Comparison of ENCODE assay signal across 9 cellular contexts in the genomic region with DNA sequence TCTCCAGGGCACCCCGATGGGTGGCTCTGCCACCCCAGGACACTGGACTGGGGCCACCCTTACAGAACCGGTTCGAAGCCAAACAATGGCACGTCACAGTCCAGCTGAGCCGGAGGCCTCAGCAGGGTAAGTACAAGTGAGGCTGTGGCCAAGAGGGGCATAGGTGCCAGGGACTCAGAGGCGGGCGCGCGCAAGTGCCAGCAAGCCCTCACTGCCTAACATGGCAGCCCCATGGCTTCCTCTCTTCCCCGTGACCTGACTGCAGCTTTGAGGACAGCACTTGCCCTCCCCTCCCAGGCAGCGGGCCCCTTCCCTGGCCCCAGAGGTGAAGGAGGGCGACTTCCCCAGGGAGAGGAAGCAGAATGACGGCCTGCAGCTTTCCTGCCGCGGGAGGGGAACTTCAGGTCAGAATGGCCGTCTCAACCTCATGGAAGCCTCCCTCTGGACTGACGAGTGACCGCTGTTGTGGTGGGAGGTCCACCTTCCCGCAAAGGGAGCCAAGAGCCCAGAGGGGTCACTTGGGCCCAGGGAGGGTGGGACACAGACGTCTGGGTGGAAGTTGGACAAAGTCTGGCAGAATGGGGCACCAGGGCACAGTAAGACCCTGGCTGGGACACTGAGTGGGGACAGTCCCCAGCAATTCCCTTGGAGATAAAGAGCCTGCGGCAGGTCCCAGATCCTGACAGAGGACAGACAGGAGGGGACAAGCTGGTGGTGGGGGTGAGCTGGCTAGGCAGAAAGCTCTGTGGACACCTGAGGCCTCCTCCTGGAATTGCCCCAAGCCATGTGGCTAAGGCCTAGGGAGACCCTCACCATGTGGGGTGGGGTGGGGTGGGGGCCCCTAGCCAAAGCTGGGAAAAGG. TPM values are rescaled to one million over a fixed set of nuclear protein-coding genes. Genes with fewer than 3 reads are reported as not detected.
DNase-seq lines count a peak whose midpoint lies in the region; ATAC-seq, FAIRE-seq and TF ChIP-seq lines count a peak whose summit lies in the region.
"Had no signal": no experiment of that assay in that cellular context is flagged by ENCODE, and none has a peak within 500 bp of the region (broad histone marks: within the 10 kb centered on the region; RNA-seq: fewer than 3 reads in every experiment).

No MANE protein-coding gene starts in this region.

- peak overlapping the region; percentile 60; the same call in 1 of the 2 replicates for H2AK5ac ChIP-seq in H1 (ENCODE audit: low read depth, low read length)

- peaks cover 74% of the 10 kb centered on the region for H3K4me1 Mint-ChIP-seq in neural progenitor cell

- no peak overlapping the region for H3K4ac ChIP-seq in H1 (replicated peaks; ENCODE audit: insufficient read length, low read depth, low read length)

- no peak overlapping the region for H3K23ac ChIP-seq in H1 (ENCODE audit: insufficient read length)

- no peak overlapping the region; the same call in 1 of the 2 replicates for H2BK5ac ChIP-seq in H1 (ENCODE audit: low read depth, low read length)

- peak overlapping the region; percentile 63 for H3K18ac ChIP-seq in H1 (ENCODE audit: extremely low read depth, low read length)

- H4K20me1 ChIP-seq in H1 (replicated peaks in 1 of 2; ENCODE audit: control insufficient read depth in 1 of 2, insufficient read depth in 2 of 2, low read length in 2 of 2) (no peaks in the 10 kb centered on the region), neural progenitor cell (ENCODE audit: low read depth) (no peaks in the 10 kb centered on the region)

- H3K79me1 ChIP-seq in H1 (ENCODE audit: low read depth, low read length) = no peaks in the 10 kb centered on the region

- H4K8ac ChIP-seq in H1 (ENCODE audit: extremely low read depth, insufficient read depth, low read length) = no peak overlapping the region

- peaks cover 30% of the 10 kb centered on the region for H3F3A ChIP-seq in neural progenitor cell (ENCODE audit: low read depth)

- DNase-seq in NB4 (ENCODE audit: low read depth) = peak; percentile 54
- no peak for DNase-seq in H1 (ENCODE audit: low read depth in 1 of 2, low spot score in 2 of 2)
- DNase-seq in neural progenitor cell (ENCODE audit: low spot score) = no peak
- no peak for DNase-seq in NCI-H774 (lab: John Stamatoyannopoulos, UW)
- DNase-seq in NCI-H1092 (lab: John Stamatoyannopoulos, UW) = no peak
- DNase-seq: cortex of kidney had no signal

- H3K36me3 Mint-ChIP-seq in neural progenitor cell = no peaks in the 10 kb centered on the region

- H3K36me3 ChIP-seq in H1 (ENCODE audit: control insufficient read depth in 2 of 4, insufficient read depth in 4 of 4, low read length in 3 of 4) (no peaks in the 10 kb centered on the region), neural progenitor cell (no peaks in the 10 kb centered on the region)

- POLR2A ChIA-PET in H1 (lab: Charles Lee; ENCODE audit: partially characterized antibody) = interaction anchor here (1.0 to 7.9 kb wide), 6 partner anchors 8 to 52 kb away, joined by 3 to 71 read pairs (median 7); partner anchors contain the start of gene TOB1

- H3K4me1 ChIP-seq in H1 (replicated peaks in 1 of 4; ENCODE audit: control insufficient read depth in 3 of 4, insufficient read depth in 4 of 4, low read length in 3 of 4) (peaks cover 2 to 48% (median 34%) of the 10 kb centered on the region in 4 experiments), neural progenitor cell (peaks cover 54% of the 10 kb centered on the region)

- H3K27ac Mint-ChIP-seq in neural progenitor cell = peak overlapping the region; percentile 96

- H3K4me2 ChIP-seq in H1 (ENCODE audit: insufficient read depth in 1 of 2, low read depth in 2 of 2, low read length in 2 of 2) (no peak overlapping the region), neural progenitor cell (no peak overlapping the region)

- no peaks in the 10 kb centered on the region for H3K23me2 ChIP-seq in H1 (ENCODE audit: low read depth, low read length)

- H2BK12ac ChIP-seq in H1 (ENCODE audit: low read depth, low read length) = peak overlapping the region; percentile 88; the same call in 1 of the 2 replicates

- no peaks in the 10 kb centered on the region for H3K9me3 Mint-ChIP-seq in neural progenitor cell

- no peak overlapping the region for H2BK15ac ChIP-seq in H1 (ENCODE audit: low read length)

- H3K9ac ChIP-seq in H1 (replicated peaks in 1 of 4; ENCODE audit: extremely low read depth in 1 of 4, low read depth in 3 of 4, low read length in 3 of 4) (no peak overlapping the region), neural progenitor cell (no peak overlapping the region)

- H4K5ac ChIP-seq in H1 (ENCODE audit: insufficient read length, low read depth, low read length) = peak overlapping the region; percentile 12

- H2BK120ac ChIP-seq in H1 (replicated peaks; ENCODE audit: low read depth, low read length) = peak overlapping the region; percentile 16

- FAIRE-seq in H1 (lab: Jason Lieb, UNC) = no peak

- CTCF ChIA-PET in H1 (lab: Charles Lee; ENCODE audit: partially characterized antibody) = interaction anchor here (1.0 to 1.4 kb wide), 5 partner anchors 10 to 65 kb away, joined by 3 to 7 read pairs (median 3); no protein-coding TSS in a partner anchor

- TF ChIP-seq CTCF in C4-2B (conservative IDR thresholded peaks at IDR 0.05) (no peak), NB4 (IDR thresholded peaks at IDR 0.05; ENCODE audit: low read depth, low read length) (no peak), H1 (IDR thresholded peaks at IDR 0.05; ENCODE audit: control extremely low read depth in 1 of 3, insufficient read depth in 1 of 3, low read depth in 1 of 3, low read length in 3 of 3) (no peak), neural progenitor cell (IDR thresholded peaks at IDR 0.05) (no peak)

- H2BK20ac ChIP-seq in H1 (ENCODE audit: low read length) = no peak overlapping the region

- H3K4me3 Mint-ChIP-seq in neural progenitor cell = no peak overlapping the region

- no peaks in the 10 kb centered on the region for H3K79me2 ChIP-seq in H1 (ENCODE audit: control insufficient read depth in 1 of 2, insufficient read depth in 2 of 2, low read length in 2 of 2)
- no peaks in the 10 kb centered on the region for H3K79me2 ChIP-seq in neural progenitor cell (ENCODE audit: low read depth)

- peaks cover 0 to 2% (median 0%) of the 10 kb centered on the region in 4 experiments; a peak in 2 of 7 replicates for H3K27me3 ChIP-seq in H1 (replicated peaks in 1 of 4; ENCODE audit: control insufficient read depth in 3 of 4, extremely low read depth in 1 of 4, insufficient read depth in 3 of 4, low read length in 3 of 4)
- no peaks in the 10 kb centered on the region for H3K27me3 ChIP-seq in neural progenitor cell

- whole genome bisulfite sequencing in H1 (ENCODE audit: extremely low coverage in 1 of 2, insufficient coverage in 1 of 2, insufficient read length in 1 of 2, insufficient replicate concordance in 2 of 2, low coverage in 1 of 2, low lambda C conversion rate in 2 of 2, missing lambda C conversion rate in 1 of 2), 2 experiments = 85% methylated on average over 17 of the region's 21 CpGs; no CpG with 5 or more reads in 1 of the 2 experiments

- no peak for TF ChIP-seq EP300 in H1 (IDR thresholded peaks at IDR 0.05; ENCODE audit: borderline replicate concordance in 1 of 2, low read depth in 2 of 2, low read length in 2 of 2)

- ATAC-seq in HG03354 (IDR thresholded peaks at IDR 0.05; ENCODE audit: poor library complexity, severe bottlenecking, unreplicated experiment) (no peak), GM21825 (IDR thresholded peaks at IDR 0.05; ENCODE audit: unreplicated experiment) (no peak)

- no peak overlapping the region for H3K4me3 ChIP-seq in NB4 (ENCODE audit: low read depth, low read length)
- H3K4me3 ChIP-seq in H1 (ENCODE audit: extremely low read depth in 1 of 4, insufficient read depth in 2 of 4, low read depth in 3 of 4, low read length in 4 of 4) = no peak overlapping the region
- no peak overlapping the region for H3K4me3 ChIP-seq in neural progenitor cell

- peak overlapping the region; percentile 79 for H3K27ac ChIP-seq in C4-2B
- 0 out of 2 replicates have a peak overlapping the region, but pooled peaks have one; percentile 5 for H3K27ac ChIP-seq in H1 (ENCODE audit: low read depth, low read length)
- H3K27ac ChIP-seq in neural progenitor cell = no peak overlapping the region

- H3K14ac ChIP-seq in H1 (ENCODE audit: insufficient read length) = no peak overlapping the region

- TF ChIP-seq RAD21 in H1 (IDR thresholded peaks at IDR 0.05 in 1 of 2, conservative IDR thresholded peaks at IDR 0.05 in 1 of 2; ENCODE audit: low read depth in 2 of 2, low read length in 2 of 2) = no peak

- H3K56ac ChIP-seq in H1 (replicated peaks; ENCODE audit: insufficient read length, low read depth, low read length) = no peak overlapping the region

- peak overlapping the region; percentile 78 for H4K91ac ChIP-seq in H1 (replicated peaks; ENCODE audit: insufficient read length, low read length)

- TF ChIP-seq POLR2A in NB4 (IDR thresholded peaks at IDR 0.05; ENCODE audit: extremely low read depth, insufficient read length) (no peak), H1 (IDR thresholded peaks at IDR 0.05; ENCODE audit: control extremely low read depth in 1 of 2, low read depth in 2 of 2, low read length in 2 of 2) (no peak)

- H2AFZ ChIP-seq in H1 (ENCODE audit: low read length) = no peak overlapping the region
- H2AFZ ChIP-seq in neural progenitor cell (replicated peaks) = no peak overlapping the region

- no peaks in the 10 kb centered on the region for H3K9me3 ChIP-seq in H1 (ENCODE audit: insufficient read depth in 2 of 2, low read depth in 1 of 2, low read length in 1 of 2)
- no peaks in the 10 kb centered on the region for H3K9me3 ChIP-seq in neural progenitor cell (ENCODE audit: low read depth)

- peaks cover 14% of the 10 kb centered on the region for H3K27me3 Mint-ChIP-seq in neural progenitor cell (ENCODE audit: insufficient read depth, low read depth)

TF ChIP-seq in H1, 55 proteins besides CTCF, POLR2A, EP300 and RAD21 (continues in another document):
- TF ChIP-seq CHD1 (IDR thresholded peaks at IDR 0.05; ENCODE audit: low read depth, low read length) (no peak), KDM5A (IDR thresholded peaks at IDR 0.05; ENCODE audit: low read length) (no peak), HDAC6 (IDR thresholded peaks at IDR 0.05; ENCODE audit: low read depth, low read length) (no peak)

RNA-seq across cellular contexts. Expression of gene TOB1, which starts 52.1 kb away (rescaled TPM):
- 20.8 and 26.7 TPM in 2 replicates for total RNA-seq in H1 (2021; fragmentation: NEBNext Ultra II Directional; extraction: Animal tissue kit (Norgen Biotek cat#: 25700))
- 9.7 and 14.4 TPM in 2 replicates for polyA plus RNA-seq in H1 (2011; rRNA removed)
- polyA plus RNA-seq in H1 (2011; cell fraction: cytosol; rRNA removed) = 12.0 TPM
- polyA plus RNA-seq in H1 (2011; cell fraction: nucleus; rRNA removed) = 17.7 TPM
- polyA plus RNA-seq in H1 (2012, experiment 1 of 2) = 24.8 to 32.2 TPM (median 27.7 TPM) in 4 replicates
- 5.9 TPM for polyA plus RNA-seq in H1 (2012, experiment 2 of 2)
- 21.6 TPM for polyA plus RNA-seq in H1 (2013, experiment 1 of 2)
- polyA plus RNA-seq in H1 (2013, experiment 2 of 2) = 22.3 TPM
- polyA minus RNA-seq in H1 (2011; rRNA and poly(A)+ RNA removed) = 22.6 and 27.7 TPM in 2 replicates
- polyA minus RNA-seq in H1 (2011; cell fraction: cytosol; rRNA and poly(A)+ RNA removed) = 22.5 TPM
- polyA minus RNA-seq in H1 (2011; cell fraction: nucleus; rRNA and poly(A)+ RNA removed) = 52.2 TPM
- total RNA-seq in neural progenitor cell (ENCODE audit: low replicate concordance) = 13.6 and 18.2 TPM in 2 replicates
